In genomic region chr16:11597268-11597690, GRCh38 we compare ENCODE assay signal across 8 cellular contexts.
DNase-seq lines count a peak whose midpoint lies in the region; ATAC-seq lines count a peak whose summit lies in the region.

No MANE protein-coding gene starts in this region.

- peaks cover 19% of the 10 kb centered on the region for H3K4me1 Mint-ChIP-seq in stimulated activated naive CD8-positive, alpha-beta T cell treated with anti-CD3 and anti-CD28 coated beads, Interleukin-15, Interleukin-2, amounts not matched to agents 100 ng/mL and 50 ng/mL, for 24 hours (ENCODE audit: low read depth)

- no peaks in the 10 kb centered on the region for H3K9me3 Mint-ChIP-seq in stimulated activated naive CD8-positive, alpha-beta T cell treated with anti-CD3 and anti-CD28 coated beads, Interleukin-15, Interleukin-2, amounts not matched to agents 100 ng/mL and 50 ng/mL, for 24 hours

- DNase-seq in SIG-M5 treated with dmso at 0.1 percent for 504 hours (lab: John Stamatoyannopoulos, UW; ENCODE audit: unreplicated experiment), result peak; percentile 88
- no peak for DNase-seq in SIG-M5 (lab: John Stamatoyannopoulos, UW)
- DNase-seq in SW480 (ENCODE audit: low spot score), result peak; percentile 77
- DNase-seq in hepatic stellate cell (ENCODE audit: low spot score), result peak; percentile 65
- no peak for DNase-seq in NCI-H2196 treated with DMSO at 0.1 percent for 48 hours (lab: John Stamatoyannopoulos, UW; ENCODE audit: unreplicated experiment)

- no peaks in the 10 kb centered on the region for H3K36me3 Mint-ChIP-seq in stimulated activated naive CD8-positive, alpha-beta T cell treated with anti-CD3 and anti-CD28 coated beads, Interleukin-15, Interleukin-2, amounts not matched to agents 100 ng/mL and 50 ng/mL, for 24 hours (ENCODE audit: low read depth)

- ATAC-seq in GM19463 (IDR thresholded peaks at IDR 0.05; ENCODE audit: unreplicated experiment) (no peak), GM19452 (IDR thresholded peaks at IDR 0.05; ENCODE audit: unreplicated experiment) (no peak)

- no peaks in the 10 kb centered on the region for H3K27me3 Mint-ChIP-seq in stimulated activated naive CD8-positive, alpha-beta T cell treated with anti-CD3 and anti-CD28 coated beads, Interleukin-15, Interleukin-2, amounts not matched to agents 100 ng/mL and 50 ng/mL, for 24 hours

- no peak overlapping the region for H3K4me3 Mint-ChIP-seq in stimulated activated naive CD8-positive, alpha-beta T cell treated with anti-CD3 and anti-CD28 coated beads, Interleukin-15, Interleukin-2, amounts not matched to agents 100 ng/mL and 50 ng/mL, for 24 hours

- peak overlapping the region; percentile 9 for H3K27ac Mint-ChIP-seq in stimulated activated naive CD8-positive, alpha-beta T cell treated with anti-CD3 and anti-CD28 coated beads, Interleukin-15, Interleukin-2, amounts not matched to agents 100 ng/mL and 50 ng/mL, for 24 hours

Comparison
In these comparisons a context has a peak if more than half of its experiments do, and no peak if none do; other contexts are left out.
1. DNase-seq: peak in SIG-M5 treated with dmso at 0.1 percent for 504 hours (single experiment), SW480 (single experiment) and hepatic stellate cell (single experiment); none in SIG-M5 (single experiment) and NCI-H2196 treated with DMSO at 0.1 percent for 48 hours (single experiment).